8 cellular contexts compared by ENCODE assay signal in genomic region chr17:48131216-48131824, GRCh38. TPM values are rescaled to one million over a fixed set of nuclear protein-coding genes. Genes with fewer than 3 reads are reported as not detected.
DNase-seq lines count a peak whose midpoint lies in the region; ATAC-seq, FAIRE-seq and TF ChIP-seq lines count a peak whose summit lies in the region.

No MANE protein-coding gene starts in this region.

- POLR2A ChIA-PET in Caco-2 (lab: Charles Lee) = interaction anchor here (1.0 kb wide), 1 partner anchor 106 kb away, joined by 14 read pairs; no protein-coding TSS in a partner anchor

- DNase-seq in Caco-2 (peak; percentile 89 to 95), HTR-8/SVneo (ENCODE audit: insufficient read length, low spot score) (peak; percentile 91), NOMO-1 treated with dmso at 0.1 percent for 144 hours (lab: John Stamatoyannopoulos, UW; ENCODE audit: unreplicated experiment) (peak; percentile 9), fibroblast of the aortic adventitia (ENCODE audit: low read depth) (peak; percentile 82), neural progenitor cell (ENCODE audit: low spot score) (peak; percentile 93)
- DNase-seq in activated T-cell treated with anti-CD3 and anti-CD28 coated beads, Interleukin-2, amount 50 U/mL, for 48 hours = peak; percentile 50 to 51

- H3K4me2 ChIP-seq in neural progenitor cell = no peak overlapping the region

- no peak overlapping the region for H3K27ac ChIP-seq in neural progenitor cell

- peak; percentile 87 for FAIRE-seq in HTR-8/SVneo (lab: Jason Lieb, UNC)

- H3K36me3 ChIP-seq in Caco-2 (ENCODE audit: control insufficient read depth, insufficient read depth, low read length) (no peaks in the 10 kb centered on the region), neural progenitor cell (no peaks in the 10 kb centered on the region)

- H3K27me3 ChIP-seq in Caco-2 (replicated peaks; ENCODE audit: control insufficient read depth, insufficient read depth, low read length) (no peaks in the 10 kb centered on the region), neural progenitor cell (peaks cover 4% of the 10 kb centered on the region)

- TF ChIP-seq CTCF in Caco-2 (IDR thresholded peaks at IDR 0.05; ENCODE audit: insufficient read depth in 1 of 2, low read depth in 1 of 2, low read length in 1 of 2, severe bottlenecking in 1 of 2, unreplicated experiment in 1 of 2) (peak; percentile 99), fibroblast of the aortic adventitia (IDR thresholded peaks at IDR 0.05; ENCODE audit: insufficient read depth, low read length) (peak; percentile 89), neural progenitor cell (IDR thresholded peaks at IDR 0.05) (peak; percentile 88)

- H3K4me3 ChIP-seq in Caco-2 (ENCODE audit: low read depth, low read length) (no peak overlapping the region), fibroblast of the aortic adventitia (ENCODE audit: low read depth, low read length) (no peak overlapping the region), neural progenitor cell (no peak overlapping the region)

- no peaks in the 10 kb centered on the region for H3K9me3 Mint-ChIP-seq in Caco-2 (ENCODE audit: unreplicated experiment)
- H3K9me3 Mint-ChIP-seq in neural progenitor cell = no peaks in the 10 kb centered on the region

- H3K4me1 Mint-ChIP-seq in Caco-2 (ENCODE audit: low read depth, unreplicated experiment) (no peaks in the 10 kb centered on the region), neural progenitor cell (peaks cover 27% of the 10 kb centered on the region)

- H3K79me2 ChIP-seq in neural progenitor cell (ENCODE audit: low read depth) = no peaks in the 10 kb centered on the region

- H2AFZ ChIP-seq in neural progenitor cell (replicated peaks) = peak overlapping the region; percentile 59

- H3K9me3 ChIP-seq in Caco-2 (no peaks in the 10 kb centered on the region), neural progenitor cell (ENCODE audit: low read depth) (no peaks in the 10 kb centered on the region)

- H3K27ac Mint-ChIP-seq in Caco-2 (ENCODE audit: unreplicated experiment) (no peak overlapping the region), neural progenitor cell (no peak overlapping the region)

- intact Hi-C loops in Caco-2 (cut with micrococcal nuclease; ENCODE audit: unreplicated experiment) = loop anchor here (1.0 kb wide), 2 partner anchors 51 to 106 kb away; no protein-coding TSS in a partner anchor

- no peak overlapping the region for H3K9ac ChIP-seq in neural progenitor cell

- H4K20me1 ChIP-seq in neural progenitor cell (ENCODE audit: low read depth) = no peaks in the 10 kb centered on the region

- ATAC-seq in GM21786 (IDR thresholded peaks at IDR 0.05; ENCODE audit: unreplicated experiment) = no peak
- no peak for ATAC-seq in HG02623 (IDR thresholded peaks at IDR 0.05; ENCODE audit: unreplicated experiment)

- H3K36me3 Mint-ChIP-seq in Caco-2 (ENCODE audit: insufficient read depth, unreplicated experiment) (no peaks in the 10 kb centered on the region), neural progenitor cell (peaks cover 2% of the 10 kb centered on the region)

- H3K4me1 ChIP-seq in Caco-2 = no peaks in the 10 kb centered on the region
- peaks cover 29% of the 10 kb centered on the region for H3K4me1 ChIP-seq in neural progenitor cell

- no TSS peak for BruUV-seq in Caco-2 (replicated peaks; lab: Mats Ljungman, UMichigan)

- peaks cover 30% of the 10 kb centered on the region for H3F3A ChIP-seq in neural progenitor cell (ENCODE audit: low read depth)

- H3K4me3 Mint-ChIP-seq in Caco-2 (ENCODE audit: unreplicated experiment) (no peak overlapping the region), neural progenitor cell (no peak overlapping the region)

- CTCF ChIA-PET in Caco-2 (lab: Charles Lee) = interaction anchor here (0.6 to 6.1 kb wide), 19 partner anchors 13 to 615 kb away, joined by 3 to 76 read pairs (median 5); partner anchors contain the start of genes CBX1 and SNX11

- H3K27me3 Mint-ChIP-seq in Caco-2 (ENCODE audit: insufficient read depth, unreplicated experiment) = peaks cover 4% of the 10 kb centered on the region
- peaks cover 5% of the 10 kb centered on the region for H3K27me3 Mint-ChIP-seq in neural progenitor cell (ENCODE audit: insufficient read depth, low read depth)

RNA-seq across cellular contexts. Expression of gene SNX11, which starts 23.8 kb away (rescaled TPM):
- total RNA-seq in Caco-2 (2022) (36.7 and 40.7 TPM in 2 replicates), fibroblast of the aortic adventitia (ENCODE audit: low replicate concordance) (4.7 and 11.5 TPM in 2 replicates), neural progenitor cell (ENCODE audit: low replicate concordance) (23.4 and 26.2 TPM in 2 replicates)

RNA-seq across cellular contexts. Expression of gene CBX1, which starts 30.0 kb away (rescaled TPM):
- total RNA-seq in Caco-2 (2022) (213 and 214 TPM in 2 replicates), fibroblast of the aortic adventitia (ENCODE audit: low replicate concordance) (49.2 and 59.7 TPM in 2 replicates), neural progenitor cell (ENCODE audit: low replicate concordance) (206 and 208 TPM in 2 replicates)

Comparison
In these comparisons a context has a peak if more than half of its experiments do, and no peak if none do; other contexts are left out.
1. DNase-seq: peak in every context shown above with its lines; median percentile 93 in neural progenitor cell; 92 in Caco-2; 91 in HTR-8/SVneo; 82 in fibroblast of the aortic adventitia; 50 in activated T-cell treated with anti-CD3 and anti-CD28 coated beads, Interleukin-2, amount 50 U/mL, for 48 hours; 9 in NOMO-1 treated with dmso at 0.1 percent for 144 hours.